In the genomic region with DNA sequence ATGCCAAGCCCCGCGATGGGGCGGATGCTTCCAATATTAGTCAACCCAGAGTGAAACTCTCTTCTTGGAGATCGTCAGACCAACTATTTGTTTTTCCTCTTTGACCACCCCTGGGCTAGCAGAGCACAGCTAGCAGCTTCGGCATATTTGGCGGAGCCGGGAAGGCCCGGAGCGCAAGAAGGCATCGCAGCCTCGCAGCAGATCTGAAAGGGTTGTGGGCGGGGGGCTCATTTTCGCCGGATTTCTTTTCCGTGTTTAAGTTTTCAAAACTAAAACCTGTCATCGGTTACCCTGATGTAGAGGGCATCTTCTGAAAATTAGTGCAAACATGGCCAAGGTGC, we compare ENCODE assay signal across 1 cellular context.
TF ChIP-seq lines count a peak whose summit lies in the region.

No MANE protein-coding gene starts in this region.

TF ChIP-seq in SK-N-SH, 30 proteins besides CTCF, POLR2A, EP300 and RAD21 (continued from another document):
- TF ChIP-seq, protein P1, sequence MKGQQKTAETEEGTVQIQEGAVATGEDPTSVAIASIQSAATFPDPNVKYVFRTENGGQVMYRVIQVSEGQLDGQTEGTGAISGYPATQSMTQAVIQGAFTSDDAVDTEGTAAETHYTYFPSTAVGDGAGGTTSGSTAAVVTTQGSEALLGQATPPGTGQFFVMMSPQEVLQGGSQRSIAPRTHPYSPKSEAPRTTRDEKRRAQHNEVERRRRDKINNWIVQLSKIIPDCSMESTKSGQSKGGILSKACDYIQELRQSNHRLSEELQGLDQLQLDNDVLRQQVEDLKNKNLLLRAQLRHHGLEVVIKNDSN (IDR thresholded peaks at IDR 0.05; ENCODE audit: borderline replicate concordance, low read depth): no peak
- TF ChIP-seq TEAD4 (IDR thresholded peaks at IDR 0.05; ENCODE audit: borderline replicate concordance, insufficient read depth): no peak
- no peak for TF ChIP-seq TAF1 (IDR thresholded peaks at IDR 0.05; ENCODE audit: borderline replicate concordance, low read depth, low read length)
